ENCODE assay signal across 22 cellular contexts in genomic region chr4:184215709-184216328, GRCh38. TPM values are rescaled to one million over a fixed set of nuclear protein-coding genes. Genes with fewer than 3 reads are reported as not detected.
A peak's percentile ranks its signal among the peaks of the same experiment; 100 is the strongest.
DNase-seq lines count a peak whose midpoint lies in the region; ATAC-seq, FAIRE-seq and TF ChIP-seq lines count a peak whose summit lies in the region.
"Had no signal": no experiment of that assay in that cellular context is flagged by ENCODE, and none has a peak within 500 bp of the region (broad histone marks: within the 10 kb centered on the region; RNA-seq: fewer than 3 reads in every experiment).

No MANE protein-coding gene starts in this region.

- peak overlapping the region; percentile 26 for H2AFZ ChIP-seq in astrocyte (ENCODE audit: low read depth, low read length)

- H3K9me3 ChIP-seq in astrocyte (ENCODE audit: insufficient read depth, low read depth, low read length): no peaks in the 10 kb centered on the region
- no peaks in the 10 kb centered on the region for H3K9me3 ChIP-seq in HAP-1
- H3K9me3 ChIP-seq: A549, BLaER1, psoas muscle had no signal

- H3K4me1 ChIP-seq in astrocyte (ENCODE audit: insufficient read depth, low read length) (no peaks in the 10 kb centered on the region), HAP-1 (no peaks in the 10 kb centered on the region)
- H3K4me1 ChIP-seq: A549, BLaER1, psoas muscle had no signal

- H3K4me3 ChIP-seq in astrocyte (ENCODE audit: insufficient read depth, low read depth, low read length) (no peak overlapping the region), HAP-1 (no peak overlapping the region)
- H3K4me3 ChIP-seq: A549, BLaER1, psoas muscle had no signal

- intact Hi-C loops in left colon (cut with DNase I, micrococcal nuclease): no loop called here
- intact Hi-C loops in posterior cingulate gyrus (cut with DNase I): no loop called here

- ATAC-seq in left colon (peak; percentile 70), HG03520 (IDR thresholded peaks at IDR 0.05; ENCODE audit: unreplicated experiment) (no peak)
- ATAC-seq: A549; naive thymus-derived CD4-positive, alpha-beta T cell; psoas muscle; Right ventricle myocardium inferior had no signal

- no peak for FAIRE-seq in astrocyte (lab: Jason Lieb, UNC)
- FAIRE-seq: A549, G401.6, keratinocyte had no signal

- peaks cover 3% of the 10 kb centered on the region for H3K27me3 Mint-ChIP-seq in astrocyte (ENCODE audit: low read depth, unreplicated experiment)

- H3K27ac Mint-ChIP-seq in astrocyte (ENCODE audit: unreplicated experiment): no peak overlapping the region
- H3K27ac Mint-ChIP-seq: activated naive CD8-positive, alpha-beta T cell treated with anti-CD3 and anti-CD28 coated beads for 36 hours; naive thymus-derived CD4-positive, alpha-beta T cell had no signal

- H3K79me2 ChIP-seq in astrocyte (ENCODE audit: insufficient read depth, low read length): no peaks in the 10 kb centered on the region

- no peaks in the 10 kb centered on the region for H4K20me1 ChIP-seq in astrocyte (ENCODE audit: insufficient read depth, low read length)
- H4K20me1 ChIP-seq: BLaER1 had no signal

- H3K36me3 Mint-ChIP-seq in astrocyte (ENCODE audit: low read depth, unreplicated experiment): no peaks in the 10 kb centered on the region
- H3K36me3 Mint-ChIP-seq: activated naive CD8-positive, alpha-beta T cell treated with anti-CD3 and anti-CD28 coated beads for 36 hours had no signal

- H3K27me3 ChIP-seq in astrocyte (ENCODE audit: insufficient read depth, low read length) (peaks cover 10% of the 10 kb centered on the region), HAP-1 (ENCODE audit: low read depth) (no peaks in the 10 kb centered on the region)
- H3K27me3 ChIP-seq: BLaER1 had no signal

- no peak overlapping the region for H3K4me3 Mint-ChIP-seq in astrocyte (ENCODE audit: unreplicated experiment)
- H3K4me3 Mint-ChIP-seq: activated naive CD8-positive, alpha-beta T cell treated with anti-CD3 and anti-CD28 coated beads for 36 hours; naive thymus-derived CD4-positive, alpha-beta T cell had no signal

- H3K9ac ChIP-seq in astrocyte (ENCODE audit: low read length): no peak overlapping the region
- H3K9ac ChIP-seq: BLaER1 had no signal

- no peaks in the 10 kb centered on the region for H3K36me3 ChIP-seq in astrocyte (ENCODE audit: insufficient read depth, low read length)
- no peaks in the 10 kb centered on the region for H3K36me3 ChIP-seq in HAP-1 (replicated peaks)
- H3K36me3 ChIP-seq: BLaER1, brain microvascular endothelial cell had no signal

- H3K27ac ChIP-seq in astrocyte (ENCODE audit: low read depth, low read length): no peak overlapping the region
- H3K27ac ChIP-seq: A549, BLaER1, brain microvascular endothelial cell, psoas muscle had no signal

- peaks cover 6% of the 10 kb centered on the region for H3K4me1 Mint-ChIP-seq in astrocyte (ENCODE audit: low read depth, unreplicated experiment)
- H3K4me1 Mint-ChIP-seq: activated naive CD8-positive, alpha-beta T cell treated with anti-CD3 and anti-CD28 coated beads for 36 hours had no signal

- H3K4me2 ChIP-seq in astrocyte (ENCODE audit: low read length): no peak overlapping the region
- H3K4me2 ChIP-seq: A549, BLaER1 had no signal

- no peaks in the 10 kb centered on the region for H3K9me3 Mint-ChIP-seq in astrocyte (ENCODE audit: unreplicated experiment)

- in situ Hi-C loops in KBM-7 (cut with MboI; ENCODE audit: low pct_unique_long_range_greater_than_20kb, low sequenced_read_pairs) (no loop called here), HAP-1 (cut with MboI; ENCODE audit: low sequenced_read_pairs) (no loop called here)

- DNase-seq in Ammon's horn (ENCODE audit: low spot score) (peak; percentile 65), astrocyte (ENCODE audit: low read depth) (no peak), left colon (no peak), posterior cingulate gyrus (peak in 7 of 10 donors; percentile 36 to 93 (median 57)), NOMO-1 (lab: John Stamatoyannopoulos, UW; ENCODE audit: unreplicated experiment in 2 of 2) (no peak), KBM-7 (no peak), HAP-1 (ENCODE audit: low spot score in 2 of 2) (no peak)
- DNase-seq: activated CD4-positive, alpha-beta T cell treated with anti-CD3 and anti-CD28 coated beads for 48 hours; activated naive CD8-positive, alpha-beta T cell treated with anti-CD3 and anti-CD28 coated beads for 36 hours; brain microvascular endothelial cell; mammary epithelial cell; naive thymus-derived CD4-positive, alpha-beta T cell; NCI-H1105 treated with DMSO at 0.1 percent for 48 hours; NCI-H69; psoas muscle; stimulated activated CD4-positive, alpha-beta T cell treated with anti-CD3 and anti-CD28 coated beads, Interleukin-4, amount 100 ng/mL, for 24 hours had no signal

- no peak for TF ChIP-seq CTCF in astrocyte (IDR thresholded peaks at IDR 0.05; ENCODE audit: insufficient read depth, low read depth, low read length)

RNA-seq across cellular contexts. Expression of gene ENPP6, which starts 1.9 kb away (rescaled TPM):
- total RNA-seq in astrocyte (0.50 TPM in 1 of 2 replicates, not detected in the other), left colon (1 to 10 TPM in 1 of 2 donors, under 1 TPM in 1; 0.24 to 1.5 TPM)

Comparison
In these comparisons a context has a peak if more than half of its experiments do, and no peak if none do; other contexts are left out.
1. DNase-seq: peak in Ammon's horn (single experiment) and posterior cingulate gyrus (7 of 10); none in astrocyte (single experiment), left colon (0 of 2), NOMO-1 (0 of 2), KBM-7 (single experiment) and HAP-1 (0 of 2).